ENCODE assay signal across 8 cellular contexts in genomic region chr12:70719672-70720420, GRCh38.
DNase-seq lines count a peak whose midpoint lies in the region; ATAC-seq, FAIRE-seq and TF ChIP-seq lines count a peak whose summit lies in the region.

No MANE protein-coding gene starts in this region.

- in situ Hi-C loops in gastrocnemius medialis (cut with MboI; ENCODE audit: low sequenced_read_pairs in 4 of 4), result loop anchor here (5.0 to 10.0 kb wide), 4 partner anchors 128 to 835 kb away; no protein-coding TSS in a partner anchor

- H3K4me3 ChIP-seq in OCI-LY3 (ENCODE audit: low read length) (peak overlapping the region; percentile 45), astrocyte (ENCODE audit: insufficient read depth, low read depth, low read length) (peak overlapping the region; percentile 58), iPS DF 6.9 (ENCODE audit: low read length) (no peak overlapping the region), gastrocnemius medialis (peak overlapping the region; percentile 17 to 32 (median 26))

- H2AFZ ChIP-seq in OCI-LY3 (ENCODE audit: low read depth, low read length) (peak overlapping the region; percentile 60), astrocyte (ENCODE audit: low read depth, low read length) (peak overlapping the region; percentile 83)

- no peak overlapping the region for H3K27ac Mint-ChIP-seq in astrocyte (ENCODE audit: unreplicated experiment)

- H3K27ac ChIP-seq in OCI-LY3 (ENCODE audit: low read length), result no peak overlapping the region
- peak overlapping the region; percentile 29 for H3K27ac ChIP-seq in astrocyte (ENCODE audit: low read depth, low read length)
- no peak overlapping the region for H3K27ac ChIP-seq in iPS DF 6.9 (ENCODE audit: low read length)
- peak overlapping the region; percentile 39 to 68 (median 52) for H3K27ac ChIP-seq in gastrocnemius medialis

- H3K9ac ChIP-seq in OCI-LY3 (ENCODE audit: low read length) (no peak overlapping the region), astrocyte (ENCODE audit: low read length) (peak overlapping the region; percentile 78)

- intact Hi-C loops in gastrocnemius medialis (cut with DNase I; ENCODE audit: low total_unique reads), result loop anchor here (1.0 to 5.0 kb wide), 2 partner anchors 130 to 838 kb away; no protein-coding TSS in a partner anchor

- TF ChIP-seq CTCF in OCI-LY3 (IDR thresholded peaks at IDR 0.05; ENCODE audit: low read depth, low read length) (peak; percentile 99), astrocyte (IDR thresholded peaks at IDR 0.05; ENCODE audit: insufficient read depth, low read depth, low read length) (peak; percentile 99), gastrocnemius medialis (IDR thresholded peaks at IDR 0.05 in 4 of 5, conservative IDR thresholded peaks at IDR 0.05 in 1 of 5) (peak; percentile 61 to 83 (median 70))

- peak; percentile 40 for DNase-seq in NOMO-1 treated with DMSO at 0.1 percent for 48 hours (lab: John Stamatoyannopoulos, UW; ENCODE audit: unreplicated experiment)
- DNase-seq in NOMO-1 treated with dmso at 0.1 percent for 144 hours (lab: John Stamatoyannopoulos, UW; ENCODE audit: unreplicated experiment), result no peak
- DNase-seq in astrocyte (ENCODE audit: low read depth), result peak; percentile 41
- peak; percentile 37 for DNase-seq in iPS DF 6.9 (ENCODE audit: low read depth, low spot score)
- peak in 1 of 2 donors; percentile 13 for DNase-seq in gastrocnemius medialis
- no peak for DNase-seq in GM12892 (ENCODE audit: insufficient read length)

- H4K20me1 ChIP-seq in OCI-LY3 (ENCODE audit: insufficient read depth, low read length) (no peaks in the 10 kb centered on the region), astrocyte (ENCODE audit: insufficient read depth, low read length) (no peaks in the 10 kb centered on the region)

- H3K9me3 ChIP-seq in OCI-LY3 (ENCODE audit: insufficient read depth, low read length) (no peaks in the 10 kb centered on the region), astrocyte (ENCODE audit: insufficient read depth, low read depth, low read length) (no peaks in the 10 kb centered on the region), iPS DF 6.9 (ENCODE audit: control insufficient read depth, insufficient read depth, low read length) (no peaks in the 10 kb centered on the region; the same call in 1 of the 2 replicates), gastrocnemius medialis (no peaks in the 10 kb centered on the region)

- whole genome bisulfite sequencing in iPS DF 6.9 (ENCODE audit: insufficient coverage, insufficient read length), result no CpG with 5 or more reads among the region's 19 CpGs

- no peaks in the 10 kb centered on the region for H3K27me3 Mint-ChIP-seq in astrocyte (ENCODE audit: low read depth, unreplicated experiment)

- peaks cover 12% of the 10 kb centered on the region; the same call in 1 of the 2 replicates for H3K27me3 ChIP-seq in OCI-LY3 (ENCODE audit: low read depth, low read length)
- no peaks in the 10 kb centered on the region for H3K27me3 ChIP-seq in astrocyte (ENCODE audit: insufficient read depth, low read length)
- no peaks in the 10 kb centered on the region for H3K27me3 ChIP-seq in iPS DF 6.9 (ENCODE audit: control insufficient read depth, insufficient read depth, low read length)
- no peaks in the 10 kb centered on the region for H3K27me3 ChIP-seq in gastrocnemius medialis

- H3K79me2 ChIP-seq in OCI-LY3 (ENCODE audit: low read length) (no peaks in the 10 kb centered on the region), astrocyte (ENCODE audit: insufficient read depth, low read length) (no peaks in the 10 kb centered on the region)

- H3K36me3 Mint-ChIP-seq in astrocyte (ENCODE audit: low read depth, unreplicated experiment), result no peaks in the 10 kb centered on the region

- H3K4me1 Mint-ChIP-seq in astrocyte (ENCODE audit: low read depth, unreplicated experiment), result no peaks in the 10 kb centered on the region

- H3K4me1 ChIP-seq in OCI-LY3 (ENCODE audit: low read length) (no peaks in the 10 kb centered on the region), astrocyte (ENCODE audit: insufficient read depth, low read length) (no peaks in the 10 kb centered on the region), iPS DF 6.9 (ENCODE audit: control insufficient read depth, insufficient read depth, low read length) (no peaks in the 10 kb centered on the region), gastrocnemius medialis (peaks cover 0 to 6% of the 10 kb centered on the region in 2 donors)

- no peak for FAIRE-seq in astrocyte (lab: Jason Lieb, UNC)
- FAIRE-seq in GM12892 (lab: Jason Lieb, UNC), result no peak

- no peak overlapping the region for H3K4me3 Mint-ChIP-seq in astrocyte (ENCODE audit: unreplicated experiment)

- H3K9me3 Mint-ChIP-seq in astrocyte (ENCODE audit: unreplicated experiment), result no peaks in the 10 kb centered on the region

- TF ChIP-seq POLR2A in gastrocnemius medialis (IDR thresholded peaks at IDR 0.05) (no peak), GM12892 (IDR thresholded peaks at IDR 0.05; ENCODE audit: low read depth, low read length) (no peak)

- H3K4me2 ChIP-seq in OCI-LY3 (ENCODE audit: low read length) (peak overlapping the region; percentile 41), astrocyte (ENCODE audit: low read length) (peak overlapping the region; percentile 82)

- H3K36me3 ChIP-seq in OCI-LY3 (replicated peaks; ENCODE audit: low read depth, low read length) (no peaks in the 10 kb centered on the region), astrocyte (ENCODE audit: insufficient read depth, low read length) (no peaks in the 10 kb centered on the region), iPS DF 6.9 (ENCODE audit: control insufficient read depth, insufficient read depth, low read length) (no peaks in the 10 kb centered on the region), gastrocnemius medialis (no peaks in the 10 kb centered on the region)

- peak; percentile 70 for ATAC-seq in HG03103 (IDR thresholded peaks at IDR 0.05; ENCODE audit: low read depth, unreplicated experiment)
- ATAC-seq in gastrocnemius medialis, result peak; percentile 32 to 37

Comparison
In these comparisons a context has a peak if more than half of its experiments do, and no peak if none do; other contexts are left out.
1. DNase-seq: peak in NOMO-1 treated with DMSO at 0.1 percent for 48 hours (single experiment), astrocyte (single experiment) and iPS DF 6.9 (single experiment); none in NOMO-1 treated with dmso at 0.1 percent for 144 hours (single experiment) and GM12892 (single experiment).
2. H3K27ac ChIP-seq: peak in astrocyte (single experiment) and gastrocnemius medialis (4 of 4); none in OCI-LY3 (single experiment) and iPS DF 6.9 (single experiment).
3. Peak in every context shown above with its lines, with median percentiles within 50 percentile points of each other: CTCF ChIP-seq.